In genomic region chr4:40316333-40316781, GRCh38 we compare ENCODE assay signal across 8 cellular contexts. TPM values are rescaled to one million over a fixed set of nuclear protein-coding genes. Genes with fewer than 3 reads are reported as not detected.
DNase-seq lines count a peak whose midpoint lies in the region; ATAC-seq and FAIRE-seq lines count a peak whose summit lies in the region.

No MANE protein-coding gene starts in this region.

- H3K4me1 Mint-ChIP-seq in activated T-cell treated with anti-CD3 and anti-CD28 coated beads, Interleukin-2, amount 50 U/mL, for 4 hours (ENCODE audit: low read depth) = peaks cover 48% of the 10 kb centered on the region
- peaks cover 14% of the 10 kb centered on the region for H3K4me1 Mint-ChIP-seq in stimulated activated memory B cell treated with anti-CD40 and anti-IgM and Interleukin-4, amounts not matched to agents 10 μg/mL and 1 μg/mL and 100 μg/mL, for 72 hours

- peak overlapping the region; percentile 71 for H3K27ac Mint-ChIP-seq in stimulated activated memory B cell treated with anti-CD40 and anti-IgM and Interleukin-4, amounts not matched to agents 10 μg/mL and 1 μg/mL and 100 μg/mL, for 72 hours

- ATAC-seq in HG03103 (IDR thresholded peaks at IDR 0.05; ENCODE audit: low read depth, unreplicated experiment) = peak; percentile 35
- peak; percentile 64 to 73 for ATAC-seq in activated T-cell treated with anti-CD3 and anti-CD28 coated beads, Interleukin-2, amount 50 U/mL, for 4 hours
- ATAC-seq in stimulated activated memory B cell treated with anti-CD40 and anti-IgM and Interleukin-4, amounts not matched to agents 10 μg/mL and 1 μg/mL and 100 μg/mL, for 72 hours = peak; percentile 56

- DNase-seq in EH (ENCODE audit: low read depth) (peak; percentile 94), glomerular endothelial cell (ENCODE audit: extremely low read depth, low read depth, low spot score) (peak; percentile 91), medulla oblongata (ENCODE audit: extremely low spot score) (no peak), urothelium cell line (ENCODE audit: low spot score) (no peak), NCI-H187 (lab: John Stamatoyannopoulos, UW) (no peak)
- peak; percentile 15 for DNase-seq in activated T-cell treated with anti-CD3 and anti-CD28 coated beads, Interleukin-2, amount 50 U/mL, for 4 hours

- no peaks in the 10 kb centered on the region for H3K9me3 Mint-ChIP-seq in activated T-cell treated with anti-CD3 and anti-CD28 coated beads, Interleukin-2, amount 50 U/mL, for 4 hours
- H3K9me3 Mint-ChIP-seq in stimulated activated memory B cell treated with anti-CD40 and anti-IgM and Interleukin-4, amounts not matched to agents 10 μg/mL and 1 μg/mL and 100 μg/mL, for 72 hours = no peaks in the 10 kb centered on the region

- peak overlapping the region; percentile 83 for H3K4me3 Mint-ChIP-seq in activated T-cell treated with anti-CD3 and anti-CD28 coated beads, Interleukin-2, amount 50 U/mL, for 4 hours
- peak overlapping the region; percentile 62 for H3K4me3 Mint-ChIP-seq in stimulated activated memory B cell treated with anti-CD40 and anti-IgM and Interleukin-4, amounts not matched to agents 10 μg/mL and 1 μg/mL and 100 μg/mL, for 72 hours

- no peaks in the 10 kb centered on the region for H3K27me3 Mint-ChIP-seq in activated T-cell treated with anti-CD3 and anti-CD28 coated beads, Interleukin-2, amount 50 U/mL, for 4 hours (ENCODE audit: low read depth)
- H3K27me3 Mint-ChIP-seq in stimulated activated memory B cell treated with anti-CD40 and anti-IgM and Interleukin-4, amounts not matched to agents 10 μg/mL and 1 μg/mL and 100 μg/mL, for 72 hours = no peaks in the 10 kb centered on the region

- H3K36me3 Mint-ChIP-seq in activated T-cell treated with anti-CD3 and anti-CD28 coated beads, Interleukin-2, amount 50 U/mL, for 4 hours (ENCODE audit: insufficient read depth) = no peaks in the 10 kb centered on the region
- no peaks in the 10 kb centered on the region for H3K36me3 Mint-ChIP-seq in stimulated activated memory B cell treated with anti-CD40 and anti-IgM and Interleukin-4, amounts not matched to agents 10 μg/mL and 1 μg/mL and 100 μg/mL, for 72 hours

- FAIRE-seq in urothelium cell line (lab: Jason Lieb, UNC) = no peak

RNA-seq across cellular contexts. Expression of gene CHRNA9, which starts 18.8 kb away (rescaled TPM):
- not detected for total RNA-seq in activated T-cell treated with anti-CD3 and anti-CD28 coated beads, Interleukin-2, amount 50 U/mL, for 4 hours
- total RNA-seq in glomerular endothelial cell = not detected in 2 replicates

Comparison
In these comparisons a context has a peak if more than half of its experiments do, and no peak if none do; other contexts are left out.
1. DNase-seq: peak in EH (single experiment), activated T-cell treated with anti-CD3 and anti-CD28 coated beads, Interleukin-2, amount 50 U/mL, for 4 hours (single experiment) and glomerular endothelial cell (single experiment); none in medulla oblongata (single experiment), urothelium cell line (single experiment) and NCI-H187 (0 of 2).
2. Peak in every context shown above with its lines, with median percentiles within 50 percentile points of each other: ATAC-seq.